11 cellular contexts compared by ENCODE assay signal in the genomic region with DNA sequence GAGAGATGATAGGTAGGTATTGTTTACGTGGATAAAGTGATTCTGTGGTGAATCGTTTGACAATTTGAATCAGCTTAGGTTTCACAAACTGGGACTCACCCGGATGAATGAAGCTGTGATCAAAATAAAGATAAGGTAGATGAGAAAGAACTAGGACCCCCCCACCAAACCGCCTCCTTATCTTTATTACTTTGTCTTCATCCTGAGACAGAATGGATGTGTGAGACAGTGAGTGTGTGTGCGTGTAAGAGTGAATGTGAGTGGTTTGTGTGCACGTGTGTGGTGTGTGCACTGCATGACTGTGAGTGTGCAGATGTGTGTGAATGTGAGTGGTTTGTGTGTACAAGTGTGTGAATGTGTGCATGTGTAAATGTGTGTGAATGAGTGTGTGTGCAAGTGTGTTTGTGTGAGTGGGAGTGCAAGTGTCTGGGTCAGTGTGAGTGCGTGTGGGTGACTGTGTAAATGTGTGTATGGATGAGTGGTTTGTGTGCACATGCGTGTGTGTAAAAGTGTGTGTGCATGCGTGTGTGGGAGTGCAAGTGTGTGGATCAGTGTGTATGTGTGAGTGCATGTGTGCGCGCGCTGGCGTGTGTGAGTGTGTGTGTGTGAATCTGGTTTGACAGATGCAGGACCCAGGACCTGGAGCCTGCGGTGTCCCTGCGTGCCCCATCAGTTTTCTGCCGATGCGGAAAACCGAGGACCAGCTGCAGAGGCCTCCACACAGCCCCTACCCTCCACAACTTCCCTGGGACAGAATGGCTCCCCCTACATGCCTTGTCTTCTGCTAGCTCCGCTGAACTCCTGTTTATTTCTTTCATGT. TPM values are rescaled to one million over a fixed set of nuclear protein-coding genes. Genes with fewer than 3 reads are reported as not detected.
DNase-seq lines count a peak whose midpoint lies in the region; ATAC-seq and TF ChIP-seq lines count a peak whose summit lies in the region.
"Had no signal": no experiment of that assay in that cellular context is flagged by ENCODE, and none has a peak within 500 bp of the region (broad histone marks: within the 10 kb centered on the region; RNA-seq: fewer than 3 reads in every experiment).

No MANE protein-coding gene starts in this region.

- H3K36me3 ChIP-seq in right atrium auricular region (peaks cover 28% of the 10 kb centered on the region), GM23248 (ENCODE audit: low read depth) (no peaks in the 10 kb centered on the region)

- H3K79me2 ChIP-seq in GM23248 (ENCODE audit: insufficient read depth) = no peaks in the 10 kb centered on the region

- no peak overlapping the region for H3K4me2 ChIP-seq in GM23248 (ENCODE audit: unreplicated experiment)

- in situ Hi-C loops in GM23248 (cut with MboI) = no loop called here

- no peak overlapping the region for H2AFZ ChIP-seq in GM23248

- no peak overlapping the region for H3K4me3 Mint-ChIP-seq in T-cell
- H3K4me3 Mint-ChIP-seq in central memory CD8-positive, alpha-beta T cell = no peak overlapping the region
- no peak overlapping the region for H3K4me3 Mint-ChIP-seq in stimulated activated naive B cell treated with anti-CD40 and anti-IgM and Interleukin-4, amounts not matched to agents 10 μg/mL and 1 μg/mL and 100 μg/mL, for 72 hours

- H3K9ac ChIP-seq in GM23248 = no peak overlapping the region

- H3K27me3 ChIP-seq in right atrium auricular region (no peaks in the 10 kb centered on the region), GM23248 (replicated peaks; ENCODE audit: insufficient read depth) (no peaks in the 10 kb centered on the region)
- H3K27me3 ChIP-seq: heart left ventricle had no signal

- H3K27me3 Mint-ChIP-seq in T-cell = no peaks in the 10 kb centered on the region
- H3K27me3 Mint-ChIP-seq in central memory CD8-positive, alpha-beta T cell = no peaks in the 10 kb centered on the region
- no peaks in the 10 kb centered on the region for H3K27me3 Mint-ChIP-seq in stimulated activated naive B cell treated with anti-CD40 and anti-IgM and Interleukin-4, amounts not matched to agents 10 μg/mL and 1 μg/mL and 100 μg/mL, for 72 hours

- no peaks in the 10 kb centered on the region for H3F3A ChIP-seq in GM23248 (ENCODE audit: insufficient read depth)

- intact Hi-C loops in left ventricle myocardium superior (cut with micrococcal nuclease) = no loop called here

- H3K4me3 ChIP-seq in right atrium auricular region (no peak overlapping the region), GM23248 (no peak overlapping the region)
- H3K4me3 ChIP-seq: heart left ventricle had no signal

- H3K36me3 Mint-ChIP-seq in T-cell = no peaks in the 10 kb centered on the region
- peaks cover 4% of the 10 kb centered on the region for H3K36me3 Mint-ChIP-seq in central memory CD8-positive, alpha-beta T cell (ENCODE audit: insufficient read depth)
- no peaks in the 10 kb centered on the region for H3K36me3 Mint-ChIP-seq in stimulated activated naive B cell treated with anti-CD40 and anti-IgM and Interleukin-4, amounts not matched to agents 10 μg/mL and 1 μg/mL and 100 μg/mL, for 72 hours

- H3K4me1 ChIP-seq in right atrium auricular region (peaks cover 0 to 56% of the 10 kb centered on the region in 2 donors), GM23248 (ENCODE audit: insufficient read depth) (no peaks in the 10 kb centered on the region)

- no peaks in the 10 kb centered on the region for H3K9me2 ChIP-seq in GM23248 (ENCODE audit: insufficient read depth)

- peaks cover 41 to 45% (median 44%) of the 10 kb centered on the region in 3 donors for H3K4me1 Mint-ChIP-seq in T-cell
- H3K4me1 Mint-ChIP-seq in central memory CD8-positive, alpha-beta T cell = peaks cover 29% of the 10 kb centered on the region
- H3K4me1 Mint-ChIP-seq in stimulated activated naive B cell treated with anti-CD40 and anti-IgM and Interleukin-4, amounts not matched to agents 10 μg/mL and 1 μg/mL and 100 μg/mL, for 72 hours = peaks cover 29 to 39% of the 10 kb centered on the region in 2 donors

- H3K9me3 ChIP-seq in right atrium auricular region = no peaks in the 10 kb centered on the region
- H3K9me3 ChIP-seq in GM23248 (ENCODE audit: low read depth) = no peaks in the 10 kb centered on the region
- H3K9me3 ChIP-seq: heart left ventricle had no signal

- WGBS in GM23248 (ENCODE audit: low coverage in 1 of 2, low lambda C conversion rate in 2 of 2, missing lambda C conversion rate in 2 of 2), 2 experiments = 90 to 92% methylated on average over 18 to 19 of the region's 19 CpGs

- TF ChIP-seq CTCF in right atrium auricular region (IDR thresholded peaks at IDR 0.05) = no peak

- CTCF ChIA-PET in T-cell (lab: Charles Lee) = interaction anchor here (0.6 to 1.6 kb wide), 2 partner anchors 80 to 95 kb away, joined by 4 read pairs; a partner anchor contains a TSS

- peak overlapping the region; percentile 61 to 88 for H3K27ac ChIP-seq in right atrium auricular region
- no peak overlapping the region for H3K27ac ChIP-seq in GM23248

- H3K27ac Mint-ChIP-seq in T-cell = peak overlapping the region; percentile 44 to 60
- no peak overlapping the region for H3K27ac Mint-ChIP-seq in central memory CD8-positive, alpha-beta T cell (ENCODE audit: low read depth)
- H3K27ac Mint-ChIP-seq in stimulated activated naive B cell treated with anti-CD40 and anti-IgM and Interleukin-4, amounts not matched to agents 10 μg/mL and 1 μg/mL and 100 μg/mL, for 72 hours = peak overlapping the region; percentile 82

- H3K9me3 Mint-ChIP-seq in T-cell = no peaks in the 10 kb centered on the region
- H3K9me3 Mint-ChIP-seq in central memory CD8-positive, alpha-beta T cell = no peaks in the 10 kb centered on the region
- no peaks in the 10 kb centered on the region for H3K9me3 Mint-ChIP-seq in stimulated activated naive B cell treated with anti-CD40 and anti-IgM and Interleukin-4, amounts not matched to agents 10 μg/mL and 1 μg/mL and 100 μg/mL, for 72 hours

- H4K20me1 ChIP-seq in GM23248 (ENCODE audit: insufficient read depth) = no peaks in the 10 kb centered on the region

- DNase-seq in right atrium auricular region (ENCODE audit: low spot score) = no peak
- no peak for DNase-seq in left ventricle myocardium superior
- peak in 12 of 34 experiments; percentile 18 to 43 (median 28) for DNase-seq in T-cell
- DNase-seq in central memory CD8-positive, alpha-beta T cell (ENCODE audit: low spot score in 2 of 2) = no peak
- no peak for DNase-seq in stimulated activated naive B cell treated with anti-CD40 and anti-IgM and Interleukin-4, amounts not matched to agents 10 μg/mL and 1 μg/mL and 100 μg/mL, for 72 hours
- DNase-seq in hepatic stellate cell (ENCODE audit: low spot score) = no peak
- no peak for DNase-seq in GM23248
- DNase-seq: C1 segment of cervical spinal cord, NCI-H2029 had no signal

- ATAC-seq in left ventricle myocardium superior (no peak), T-cell (replicated peaks in 1 of 4) (peak; percentile 14 to 70 (median 38)), HG03139 (IDR thresholded peaks at IDR 0.05; ENCODE audit: unreplicated experiment) (no peak)
- peak; percentile 29 for ATAC-seq in central memory CD8-positive, alpha-beta T cell (replicated peaks; ENCODE audit: extremely low read depth, poor library complexity, severe bottlenecking)
- no peak for ATAC-seq in stimulated activated naive B cell treated with anti-CD40 and anti-IgM and Interleukin-4, amounts not matched to agents 10 μg/mL and 1 μg/mL and 100 μg/mL, for 72 hours (replicated peaks)
- ATAC-seq: heart left ventricle had no signal

- POLR2A ChIA-PET in T-cell (lab: Charles Lee) = interaction anchor here in 1 of 2 donors (0.5 kb wide), 1 partner anchor 324 kb away, joined by 5 read pairs; no protein-coding TSS in a partner anchor

RNA-seq across cellular contexts. Expression of a gene that starts 11.4 kb away (rescaled TPM):
- 100 to 1,000 TPM; 142 to 511 TPM for total RNA-seq in right atrium auricular region
- total RNA-seq in left ventricle myocardium superior = 134 TPM
- 10 to 100 TPM in 1 of 5 donors, 1 to 10 TPM in 4; 6.8 to 16.7 (median 8.8) TPM for total RNA-seq in T-cell
- total RNA-seq in GM23248 (2014; rRNA removed; shearing (Covaris generic)) = 54.5 and 57.4 TPM in 2 replicates
- polyA plus RNA-seq in GM23248 (2016; fragmentation: Nextera tagmentation; extraction: Ambion mirVana) = 226 and 232 TPM in 2 replicates

RNA-seq across cellular contexts. Expression of a gene that starts 11.6 kb away (rescaled TPM):
- total RNA-seq in right atrium auricular region = 100 to 1,000 TPM; 263 to 398 TPM
- total RNA-seq in left ventricle myocardium superior = 853 TPM
- total RNA-seq in T-cell = 10 to 100 TPM; 40.5 to 54.9 (median 50.4) TPM
- total RNA-seq in GM23248 (2014; rRNA removed; shearing (Covaris generic)) = 51.8 and 52.9 TPM in 2 replicates
- polyA plus RNA-seq in GM23248 (2016; fragmentation: Nextera tagmentation; extraction: Ambion mirVana) = 157 and 159 TPM in 2 replicates

RNA-seq across cellular contexts. Expression of a gene that starts 33.5 kb away (rescaled TPM):
- total RNA-seq in right atrium auricular region (100 to 1,000 TPM in 1 of 2 donors, 10 to 100 TPM in 1; 68.2 to 106 TPM), left ventricle myocardium superior (50.5 TPM), T-cell (100 to 1,000 TPM in 2 of 5 donors, 10 to 100 TPM in 3; 73.0 to 123 (median 86.3) TPM)
- 78.8 and 88.0 TPM in 2 replicates for total RNA-seq in GM23248 (2014; rRNA removed; shearing (Covaris generic))
- polyA plus RNA-seq in GM23248 (2016; fragmentation: Nextera tagmentation; extraction: Ambion mirVana) = 81.1 and 82.0 TPM in 2 replicates

RNA-seq across cellular contexts. Expression of a gene that starts 51.0 kb away (rescaled TPM):
- total RNA-seq in right atrium auricular region (10 to 100 TPM; 31.7 to 59.0 TPM), left ventricle myocardium superior (28.5 TPM), T-cell (10 to 100 TPM; 24.9 to 40.7 (median 35.1) TPM)
- total RNA-seq in GM23248 (2014; rRNA removed; shearing (Covaris generic)) = 45.5 and 61.0 TPM in 2 replicates
- 33.7 and 40.1 TPM in 2 replicates for polyA plus RNA-seq in GM23248 (2016; fragmentation: Nextera tagmentation; extraction: Ambion mirVana)

Comparison
In these comparisons a context has a peak if more than half of its experiments do, and no peak if none do; other contexts are left out.
1. ATAC-seq: peak in T-cell (4 of 4) and central memory CD8-positive, alpha-beta T cell (single experiment); none in left ventricle myocardium superior (single experiment), stimulated activated naive B cell treated with anti-CD40 and anti-IgM and Interleukin-4, amounts not matched to agents 10 μg/mL and 1 μg/mL and 100 μg/mL, for 72 hours (0 of 2) and HG03139 (single experiment).